Comparison of ENCODE assay signal across 14 cellular contexts in the genomic region with DNA sequence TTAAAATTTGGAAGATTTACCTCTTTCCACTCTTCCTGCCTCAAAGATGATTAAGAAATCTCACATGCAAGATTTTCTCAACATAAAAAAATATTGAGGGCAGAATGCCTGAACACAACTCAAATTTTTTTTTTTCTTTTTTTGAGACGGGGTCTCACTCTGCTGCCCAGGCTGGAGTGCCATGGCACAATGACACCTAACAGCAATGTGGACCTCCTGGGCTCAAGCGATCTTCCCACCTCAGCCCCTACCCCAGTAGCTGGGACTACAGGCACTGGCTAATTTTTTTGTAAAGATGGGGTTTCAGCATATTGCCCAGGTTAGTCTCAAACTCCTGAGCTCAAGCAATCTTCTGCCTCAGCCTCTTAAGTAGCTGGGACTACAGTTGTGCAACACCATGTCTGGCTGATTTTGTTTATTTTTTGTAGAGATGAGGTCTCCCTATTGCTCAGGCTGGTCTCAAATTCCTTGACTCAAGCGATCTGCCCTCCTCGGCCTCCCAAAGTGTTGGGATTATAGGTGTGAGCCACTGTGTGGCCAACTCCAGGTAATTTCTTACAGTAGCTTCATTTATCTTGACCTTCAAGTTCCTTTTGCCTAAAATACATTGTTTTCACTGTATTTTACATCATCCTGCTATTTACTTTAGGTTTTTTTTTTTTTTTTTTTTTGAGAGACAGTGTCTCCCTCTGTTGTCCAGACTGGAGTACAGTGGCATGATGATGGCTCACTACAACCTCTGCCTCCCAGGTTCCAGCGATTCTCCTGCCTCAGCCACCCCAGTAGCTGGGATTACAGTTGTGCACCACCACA. TPM values are rescaled to one million over a fixed set of nuclear protein-coding genes. Genes with fewer than 3 reads are reported as not detected.
A peak's percentile ranks its signal among the peaks of the same experiment; 100 is the strongest.
DNase-seq lines count a peak whose midpoint lies in the region; ATAC-seq, FAIRE-seq and TF ChIP-seq lines count a peak whose summit lies in the region.
"Had no signal": no experiment of that assay in that cellular context is flagged by ENCODE, and none has a peak within 500 bp of the region (broad histone marks: within the 10 kb centered on the region; RNA-seq: fewer than 3 reads in every experiment).

No MANE protein-coding gene starts in this region.

- peak overlapping the region in 5 of 8 donors; percentile 21 to 60 (median 33) for H3K27ac Mint-ChIP-seq in CD8-positive, alpha-beta memory T cell
- H3K27ac Mint-ChIP-seq in HFFc6: peak overlapping the region; percentile 55; the same call in 1 of the 2 replicates
- no peak overlapping the region for H3K27ac Mint-ChIP-seq in activated CD4-positive, alpha-beta memory T cell treated with anti-CD3 and anti-CD28 coated beads, Interleukin-2, amount 10 ng/mL, durations not matched to agents 7 days and 5 days
- H3K27ac Mint-ChIP-seq: activated CD4-positive, alpha-beta memory T cell treated with anti-CD3 and anti-CD28 coated beads for 36 hours had no signal

- ATAC-seq in GM12878 (no peak), right lobe of liver (peak in 3 of 4 donors; percentile 41 to 47 (median 46))

- no peak for DNase-seq in CD8-positive, alpha-beta memory T cell
- DNase-seq in HFFc6 (peak; percentile 36), GM12878 (ENCODE audit: low read depth, low spot score) (no peak), right lobe of liver (no peak), COLO668 (lab: John Stamatoyannopoulos, UW; ENCODE audit: unreplicated experiment) (no peak), erythroblast (lab: John Stamatoyannopoulos, UW) (no peak), GM03348 (ENCODE audit: low spot score) (no peak)
- no peak for DNase-seq in activated CD4-positive, alpha-beta memory T cell treated with anti-CD3 and anti-CD28 coated beads, Interleukin-2, amount 10 ng/mL, durations not matched to agents 7 days and 5 days
- DNase-seq: activated CD4-positive, alpha-beta memory T cell treated with anti-CD3 and anti-CD28 coated beads for 36 hours; amygdala; DMS79; NCI-H774; posterior cingulate gyrus had no signal

- no peaks in the 10 kb centered on the region for H3K9me3 ChIP-seq in CD8-positive, alpha-beta memory T cell (ENCODE audit: low read length)
- H3K9me3 ChIP-seq in GM12878 (replicated peaks; ENCODE audit: control insufficient read depth, insufficient read depth, low read length) (no peaks in the 10 kb centered on the region), right lobe of liver (no peaks in the 10 kb centered on the region)
- H3K9me3 ChIP-seq: esophagus muscularis mucosa had no signal

- no peaks in the 10 kb centered on the region for H4K20me1 ChIP-seq in GM12878 (ENCODE audit: control insufficient read depth, insufficient read depth)

- peaks cover 9% of the 10 kb centered on the region for H3K36me3 ChIP-seq in CD8-positive, alpha-beta memory T cell (ENCODE audit: insufficient read depth, low read length)
- peaks cover 0 to 8% of the 10 kb centered on the region in 2 experiments; a peak in 2 of 4 replicates for H3K36me3 ChIP-seq in GM12878 (ENCODE audit: control insufficient read depth in 2 of 2, insufficient read depth in 2 of 2, low read length in 1 of 2)
- no peaks in the 10 kb centered on the region for H3K36me3 ChIP-seq in right lobe of liver

- peaks cover 0 to 22% (median 0%) of the 10 kb centered on the region in 3 donors for H3K36me3 Mint-ChIP-seq in CD8-positive, alpha-beta memory T cell
- peaks cover 21% of the 10 kb centered on the region for H3K36me3 Mint-ChIP-seq in HFFc6 (ENCODE audit: low read depth)
- peaks cover 20% of the 10 kb centered on the region for H3K36me3 Mint-ChIP-seq in activated CD4-positive, alpha-beta memory T cell treated with anti-CD3 and anti-CD28 coated beads, Interleukin-2, amount 10 ng/mL, durations not matched to agents 7 days and 5 days (ENCODE audit: low read depth)

- no peak overlapping the region for H2AFZ ChIP-seq in GM12878 (ENCODE audit: control insufficient read depth, low read depth, low read length)

- H3K27ac ChIP-seq in CD8-positive, alpha-beta memory T cell (ENCODE audit: low read depth, low read length): no peak overlapping the region
- H3K27ac ChIP-seq in GM12878 (ENCODE audit: control insufficient read depth, insufficient read depth) (no peak overlapping the region), right lobe of liver (no peak overlapping the region)

- intact Hi-C loops in GM12878 (cut with micrococcal nuclease; ENCODE audit: unreplicated experiment): no loop called here
- intact Hi-C loops in right lobe of liver (cut with DNase I): no loop called here

- H3K9ac ChIP-seq in GM12878 (ENCODE audit: control insufficient read depth, insufficient read depth, low read length): no peak overlapping the region

- no peak for FAIRE-seq in GM12878 (lab: Jason Lieb, UNC)

- H3K4me1 ChIP-seq in CD8-positive, alpha-beta memory T cell (ENCODE audit: insufficient read depth, low read length): peaks cover 13% of the 10 kb centered on the region
- peaks cover 5% of the 10 kb centered on the region for H3K4me1 ChIP-seq in GM12878 (ENCODE audit: control insufficient read depth, insufficient read depth, low read length)
- peaks cover 0 to 29% (median 4%) of the 10 kb centered on the region in 4 donors for H3K4me1 ChIP-seq in right lobe of liver

- TF ChIP-seq CTCF in HFFc6 (IDR thresholded peaks at IDR 0.05) (peak; percentile 61), GM12878 (IDR thresholded peaks at IDR 0.05 in 2 of 3, conservative IDR thresholded peaks at IDR 0.05 in 1 of 3; ENCODE audit: control insufficient read depth in 2 of 3, extremely low read depth in 1 of 3, insufficient read depth in 1 of 3, low read depth in 3 of 3, low read length in 3 of 3) (no peak), right lobe of liver (IDR thresholded peaks at IDR 0.05) (peak in 2 of 4 donors; percentile 22 to 34)

- TF ChIP-seq POLR2A in GM12878 (IDR thresholded peaks at IDR 0.05; ENCODE audit: low read depth, low read length): no peak
- no peak for TF ChIP-seq POLR2A in right lobe of liver (IDR thresholded peaks at IDR 0.05)
- no peak for TF ChIP-seq POLR2A in erythroblast (IDR thresholded peaks at IDR 0.05; ENCODE audit: low read length)

- SMC1A ChIA-PET in GM12878 (lab: Charles Lee; ENCODE audit: uncharacterized antibody, unreplicated experiment): interaction anchor here (1.4 to 8.8 kb wide), 6 partner anchors 10 to 81 kb away, joined by 3 to 69 read pairs (median 13); no protein-coding TSS in a partner anchor

- RAD21 ChIA-PET in GM12878 (lab: Charles Lee; ENCODE audit: unreplicated experiment): interaction anchor here (1.4 to 2.7 kb wide), 3 partner anchors 24 to 81 kb away, joined by 3 to 14 read pairs (median 5); no protein-coding TSS in a partner anchor

- H3K4me3 Mint-ChIP-seq in CD8-positive, alpha-beta memory T cell: no peak overlapping the region
- H3K4me3 Mint-ChIP-seq in HFFc6: no peak overlapping the region; the same call in 1 of the 2 replicates
- no peak overlapping the region for H3K4me3 Mint-ChIP-seq in activated CD4-positive, alpha-beta memory T cell treated with anti-CD3 and anti-CD28 coated beads, Interleukin-2, amount 10 ng/mL, durations not matched to agents 7 days and 5 days
- H3K4me3 Mint-ChIP-seq: activated CD4-positive, alpha-beta memory T cell treated with anti-CD3 and anti-CD28 coated beads for 36 hours had no signal

- H3K4me1 Mint-ChIP-seq in CD8-positive, alpha-beta memory T cell: peaks cover 47 to 72% (median 66%) of the 10 kb centered on the region in 3 donors
- H3K4me1 Mint-ChIP-seq in HFFc6 (ENCODE audit: low read depth): peaks cover 42% of the 10 kb centered on the region
- H3K4me1 Mint-ChIP-seq in activated CD4-positive, alpha-beta memory T cell treated with anti-CD3 and anti-CD28 coated beads, Interleukin-2, amount 10 ng/mL, durations not matched to agents 7 days and 5 days: peaks cover 27% of the 10 kb centered on the region

- peaks cover 68% of the 10 kb centered on the region for H3K79me2 ChIP-seq in GM12878 (ENCODE audit: control insufficient read depth, insufficient read depth, low read length)

- WGBS in GM12878 (ENCODE audit: insufficient coverage, insufficient replicate concordance, low lambda C conversion rate, missing lambda C conversion rate): 77% methylated on average over 5 of the region's 5 CpGs
- 56% methylated on average over 4 of the region's 5 CpGs for WGBS in right lobe of liver (ENCODE audit: insufficient coverage, low coverage, low lambda C conversion rate, missing lambda C conversion rate)

- H3K9me3 Mint-ChIP-seq in CD8-positive, alpha-beta memory T cell: no peaks in the 10 kb centered on the region
- H3K9me3 Mint-ChIP-seq in HFFc6: peaks cover 1% of the 10 kb centered on the region; the same call in 1 of the 2 replicates
- H3K9me3 Mint-ChIP-seq in activated CD4-positive, alpha-beta memory T cell treated with anti-CD3 and anti-CD28 coated beads, Interleukin-2, amount 10 ng/mL, durations not matched to agents 7 days and 5 days: no peaks in the 10 kb centered on the region
- H3K9me3 Mint-ChIP-seq: activated CD4-positive, alpha-beta memory T cell treated with anti-CD3 and anti-CD28 coated beads for 36 hours had no signal

- no peak for TF ChIP-seq RAD21 in GM12878 (IDR thresholded peaks at IDR 0.05; ENCODE audit: insufficient read depth, low read depth, low read length)

- in situ Hi-C loops in GM12878 (cut with MboI): no loop called here

- BruUV-seq in GM12878 (replicated peaks; lab: Mats Ljungman, UMichigan): no TSS peak

- H3K27me3 ChIP-seq in CD8-positive, alpha-beta memory T cell (ENCODE audit: insufficient read depth, low read length, poor library complexity, severe bottlenecking): no peaks in the 10 kb centered on the region
- H3K27me3 ChIP-seq in GM12878 (replicated peaks in 1 of 2; ENCODE audit: control insufficient read depth in 2 of 2, insufficient read depth in 2 of 2, low read length in 1 of 2) (no peaks in the 10 kb centered on the region), right lobe of liver (no peaks in the 10 kb centered on the region)
- H3K27me3 ChIP-seq: esophagus muscularis mucosa had no signal

- H3K4me3 ChIP-seq in CD8-positive, alpha-beta memory T cell (ENCODE audit: low read length): no peak overlapping the region
- H3K4me3 ChIP-seq in GM12878 (no peak overlapping the region), right lobe of liver (no peak overlapping the region)
- H3K4me3 ChIP-seq: esophagus muscularis mucosa had no signal

- H3K4me2 ChIP-seq in GM12878 (ENCODE audit: control insufficient read depth, insufficient read depth): no peak overlapping the region

- POLR2A ChIA-PET in CD8-positive, alpha-beta memory T cell (lab: Charles Lee): interaction anchor here (0.6 kb wide), 1 partner anchor 59 kb away, joined by 3 read pairs; no protein-coding TSS in a partner anchor
- POLR2A ChIA-PET in GM12878 (lab: Charles Lee): interaction anchor here (2.1 kb wide), 1 partner anchor 15 kb away, joined by 6 read pairs; no protein-coding TSS in a partner anchor
- POLR2A ChIA-PET in activated CD4-positive, alpha-beta memory T cell treated with anti-CD3 and anti-CD28 coated beads, Interleukin-2, amount 10 ng/mL, durations not matched to agents 7 days and 5 days (lab: Charles Lee): interaction anchor here (1.0 to 1.9 kb wide), 5 partner anchors 9 to 36 kb away, joined by 3 to 9 read pairs (median 3); a partner anchor contains a TSS

- TF ChIP-seq EP300 in GM12878 (IDR thresholded peaks at IDR 0.05; ENCODE audit: borderline replicate concordance in 1 of 2, control insufficient read depth in 1 of 2, low read depth in 2 of 2, low read length in 2 of 2): no peak

- CTCF ChIA-PET in CD8-positive, alpha-beta memory T cell (lab: Charles Lee): interaction anchor here (1.7 kb wide), 1 partner anchor 28 kb away, joined by 4 read pairs; no protein-coding TSS in a partner anchor
- CTCF ChIA-PET in GM12878 (lab: Yijun Ruan, JAX): interaction anchor here (0.7 to 7.9 kb wide), 10 partner anchors 9 to 103 kb away, joined by 3 to 66 read pairs (median 4); no protein-coding TSS in a partner anchor
- CTCF ChIA-PET in activated CD4-positive, alpha-beta memory T cell treated with anti-CD3 and anti-CD28 coated beads, Interleukin-2, amount 10 ng/mL, durations not matched to agents 7 days and 5 days (lab: Charles Lee): interaction anchor here (0.6 to 1.4 kb wide), 6 partner anchors 18 to 43 kb away, joined by 3 to 5 read pairs (median 4); no protein-coding TSS in a partner anchor

- H3K27me3 Mint-ChIP-seq in CD8-positive, alpha-beta memory T cell: no peaks in the 10 kb centered on the region
- H3K27me3 Mint-ChIP-seq in HFFc6 (ENCODE audit: insufficient read depth): no peaks in the 10 kb centered on the region
- no peaks in the 10 kb centered on the region for H3K27me3 Mint-ChIP-seq in activated CD4-positive, alpha-beta memory T cell treated with anti-CD3 and anti-CD28 coated beads, Interleukin-2, amount 10 ng/mL, durations not matched to agents 7 days and 5 days
- H3K27me3 Mint-ChIP-seq: activated CD4-positive, alpha-beta memory T cell treated with anti-CD3 and anti-CD28 coated beads for 36 hours had no signal

RNA-seq across cellular contexts. Expression of a gene that starts 10.4 kb away (rescaled TPM):
- total RNA-seq in CD8-positive, alpha-beta memory T cell: 100 to 1,000 TPM; 162 to 202 TPM
- polyA plus RNA-seq in CD8-positive, alpha-beta memory T cell: 18.9 TPM
- 100 to 1,000 TPM; 187 to 259 (median 222) TPM for total RNA-seq in HFFc6 (2021; fragmentation: NEBNext Ultra II Directional; extraction: Animal tissue kit (Norgen Biotek cat#: 25700))
- total RNA-seq in GM12878 (2013; cell fraction: nucleolus; rRNA removed): 43.7 and 102 TPM in 2 replicates
- total RNA-seq in GM12878 (2014; rRNA removed): 55.4 and 81.8 TPM in 2 replicates
- total RNA-seq in GM12878 (2014; rRNA removed; fragmentation: Illumina TruSeq; extraction: Trizol): 127 and 135 TPM in 2 replicates
- 126 and 133 TPM in 2 replicates for total RNA-seq in GM12878 (2021)
- 21.8 TPM for polyA plus RNA-seq in GM12878 (2011; ENCODE audit: low read depth)
- 68.3 and 124 TPM in 2 replicates for polyA plus RNA-seq in GM12878 (2011; rRNA removed)
- polyA plus RNA-seq in GM12878 (2011; cell fraction: cytosol; rRNA removed): 25.5 and 27.9 TPM in 2 replicates
- 14.5 and 18.7 TPM in 2 replicates for polyA plus RNA-seq in GM12878 (2011; cell fraction: nucleus; rRNA removed)
- polyA plus RNA-seq in GM12878 (2012): 39.6 and 47.4 TPM in 2 replicates
- 98.4 and 130 TPM in 2 replicates for polyA plus RNA-seq in GM12878 (2014; fragmentation: Illumina TruSeq; extraction: Trizol)
- polyA plus RNA-seq in GM12878 (2014; fragmentation: Nextera tagmentation; extraction: Ambion mirVana): 10 to 100 TPM; 40.5 to 41.7 TPM
- polyA plus RNA-seq in GM12878 (2014; rRNA removed): 47.3 and 60.3 TPM in 2 replicates
- 10 to 100 TPM; 53.5 to 55.7 TPM for polyA plus RNA-seq in GM12878 (2016; fragmentation: Nextera tagmentation; extraction: Ambion mirVana)
- 63.1 and 97.2 TPM in 2 replicates for polyA minus RNA-seq in GM12878 (2011; rRNA and poly(A)+ RNA removed)
- polyA minus RNA-seq in GM12878 (2011; cell fraction: cytosol; rRNA and poly(A)+ RNA removed): 28.1 and 33.3 TPM in 2 replicates
- polyA minus RNA-seq in GM12878 (2011; cell fraction: nucleus; rRNA and poly(A)+ RNA removed): 29.3 and 34.8 TPM in 2 replicates
- 10 to 100 TPM; 32.8 to 91.1 (median 68.6) TPM for total RNA-seq in right lobe of liver
- 100 to 1,000 TPM; 163 to 185 TPM for total RNA-seq in activated CD4-positive, alpha-beta memory T cell treated with anti-CD3 and anti-CD28 coated beads, Interleukin-2, amount 10 ng/mL, durations not matched to agents 7 days and 5 days

RNA-seq across cellular contexts. Expression of a gene that starts 35.7 kb away (rescaled TPM):
- 10 to 100 TPM; 37.1 to 39.7 TPM for total RNA-seq in CD8-positive, alpha-beta memory T cell
- polyA plus RNA-seq in CD8-positive, alpha-beta memory T cell: 169 TPM
- total RNA-seq in HFFc6 (2021; fragmentation: NEBNext Ultra II Directional; extraction: Animal tissue kit (Norgen Biotek cat#: 25700)): 10 to 100 TPM; 10.6 to 13.0 (median 11.5) TPM
- 52.7 and 57.1 TPM in 2 replicates for total RNA-seq in GM12878 (2013; cell fraction: nucleolus; rRNA removed)
- total RNA-seq in GM12878 (2014; rRNA removed): 11.7 and 15.9 TPM in 2 replicates
- total RNA-seq in GM12878 (2014; rRNA removed; fragmentation: Illumina TruSeq; extraction: Trizol): 16.8 and 18.0 TPM in 2 replicates
- 12.5 TPM in 2 replicates for total RNA-seq in GM12878 (2021)
- polyA plus RNA-seq in GM12878 (2011; ENCODE audit: low read depth): 8.1 TPM
- 74.5 and 75.5 TPM in 2 replicates for polyA plus RNA-seq in GM12878 (2011; rRNA removed)
- 65.7 and 79.1 TPM in 2 replicates for polyA plus RNA-seq in GM12878 (2011; cell fraction: cytosol; rRNA removed)
- polyA plus RNA-seq in GM12878 (2011; cell fraction: nucleus; rRNA removed): 22.2 and 26.9 TPM in 2 replicates
- polyA plus RNA-seq in GM12878 (2012): 13.3 and 14.9 TPM in 2 replicates
- 20.5 and 22.6 TPM in 2 replicates for polyA plus RNA-seq in GM12878 (2014; fragmentation: Illumina TruSeq; extraction: Trizol)
- polyA plus RNA-seq in GM12878 (2014; fragmentation: Nextera tagmentation; extraction: Ambion mirVana): 10 to 100 TPM; 12.6 to 16.2 TPM
- polyA plus RNA-seq in GM12878 (2014; rRNA removed): 15.7 and 15.8 TPM in 2 replicates
- 10 to 100 TPM; 13.7 to 14.2 TPM for polyA plus RNA-seq in GM12878 (2016; fragmentation: Nextera tagmentation; extraction: Ambion mirVana)
- 49.7 and 57.1 TPM in 2 replicates for polyA minus RNA-seq in GM12878 (2011; rRNA and poly(A)+ RNA removed)
- 19.2 and 22.4 TPM in 2 replicates for polyA minus RNA-seq in GM12878 (2011; cell fraction: cytosol; rRNA and poly(A)+ RNA removed)
- 15.2 and 23.0 TPM in 2 replicates for polyA minus RNA-seq in GM12878 (2011; cell fraction: nucleus; rRNA and poly(A)+ RNA removed)
- 10 to 100 TPM; 16.4 to 26.8 (median 21.2) TPM for total RNA-seq in right lobe of liver
- 10 to 100 TPM; 67.6 to 72.3 TPM for total RNA-seq in activated CD4-positive, alpha-beta memory T cell treated with anti-CD3 and anti-CD28 coated beads, Interleukin-2, amount 10 ng/mL, durations not matched to agents 7 days and 5 days

RNA-seq across cellular contexts. Expression of a gene that starts 59.2 kb away (rescaled TPM):
- under 1 TPM; 0.29 to 0.33 TPM for total RNA-seq in CD8-positive, alpha-beta memory T cell
- polyA plus RNA-seq in CD8-positive, alpha-beta memory T cell: not detected
- 1 to 10 TPM; 1.1 to 2.4 (median 1.4) TPM for total RNA-seq in HFFc6 (2021; fragmentation: NEBNext Ultra II Directional; extraction: Animal tissue kit (Norgen Biotek cat#: 25700))
- total RNA-seq in GM12878 (2013; cell fraction: nucleolus; rRNA removed): 17.9 and 20.3 TPM in 2 replicates
- total RNA-seq in GM12878 (2014; rRNA removed): 8.8 and 10.3 TPM in 2 replicates
- total RNA-seq in GM12878 (2014; rRNA removed; fragmentation: Illumina TruSeq; extraction: Trizol): 3.8 and 4.4 TPM in 2 replicates
- total RNA-seq in GM12878 (2021): 9.8 and 9.9 TPM in 2 replicates
- polyA plus RNA-seq in GM12878 (2011; ENCODE audit: low read depth): 1.1 TPM
- polyA plus RNA-seq in GM12878 (2011; rRNA removed): 6.5 and 10.2 TPM in 2 replicates
- polyA plus RNA-seq in GM12878 (2011; cell fraction: cytosol; rRNA removed): 10.3 and 13.0 TPM in 2 replicates
- 28.7 and 39.6 TPM in 2 replicates for polyA plus RNA-seq in GM12878 (2011; cell fraction: nucleus; rRNA removed)
- 2.1 TPM in 2 replicates for polyA plus RNA-seq in GM12878 (2012)
- polyA plus RNA-seq in GM12878 (2014; fragmentation: Illumina TruSeq; extraction: Trizol): 3.7 and 3.9 TPM in 2 replicates
- under 1 TPM; 0.26 to 0.60 TPM for polyA plus RNA-seq in GM12878 (2014; fragmentation: Nextera tagmentation; extraction: Ambion mirVana)
- polyA plus RNA-seq in GM12878 (2014; rRNA removed): 7.2 and 7.5 TPM in 2 replicates
- 1 to 10 TPM; 1.2 to 1.4 TPM for polyA plus RNA-seq in GM12878 (2016; fragmentation: Nextera tagmentation; extraction: Ambion mirVana)
- 4.8 and 7.7 TPM in 2 replicates for polyA minus RNA-seq in GM12878 (2011; rRNA and poly(A)+ RNA removed)
- 2.4 and 3.7 TPM in 2 replicates for polyA minus RNA-seq in GM12878 (2011; cell fraction: cytosol; rRNA and poly(A)+ RNA removed)
- polyA minus RNA-seq in GM12878 (2011; cell fraction: nucleus; rRNA and poly(A)+ RNA removed): 5.4 and 8.4 TPM in 2 replicates
- 10 to 100 TPM in 2 of 6 experiments, 1 to 10 TPM in 4; 6.9 to 27.0 (median 7.9) TPM for total RNA-seq in right lobe of liver
- total RNA-seq in activated CD4-positive, alpha-beta memory T cell treated with anti-CD3 and anti-CD28 coated beads, Interleukin-2, amount 10 ng/mL, durations not matched to agents 7 days and 5 days: under 1 TPM in 1 of 2 experiments, not detected in 1; 0.18 TPM
